ENCODE assay signal across 23 cellular contexts in the genomic region with DNA sequence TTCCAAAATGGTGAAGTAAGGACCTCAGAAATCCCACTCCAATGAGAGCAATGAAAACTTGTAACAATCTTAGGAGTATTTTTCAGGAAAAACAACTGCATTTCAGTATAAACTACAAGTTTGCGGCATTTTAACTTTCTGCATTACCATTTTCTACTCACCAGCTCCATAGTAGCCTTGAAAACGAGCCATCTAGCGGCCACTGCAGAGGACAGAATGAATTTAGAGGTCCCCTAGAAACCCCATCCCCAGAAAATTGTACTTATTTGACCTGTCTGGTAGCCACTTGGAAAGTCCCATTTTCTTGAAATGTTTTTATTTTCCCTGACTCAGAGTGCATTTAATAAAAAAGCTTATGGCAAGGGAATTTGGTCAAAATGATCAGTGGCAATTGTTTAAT.
DNase-seq lines count a peak whose midpoint lies in the region; ATAC-seq and TF ChIP-seq lines count a peak whose summit lies in the region.
"Had no signal": no experiment of that assay in that cellular context is flagged by ENCODE, and none has a peak within 500 bp of the region (broad histone marks: within the 10 kb centered on the region; RNA-seq: fewer than 3 reads in every experiment).

No MANE protein-coding gene starts in this region.

- no peaks in the 10 kb centered on the region for H3K36me3 Mint-ChIP-seq in neural progenitor cell
- H3K36me3 Mint-ChIP-seq: memory B cell; stimulated activated memory B cell treated with anti-CD40 and anti-IgM and Interleukin-4, amounts not matched to agents 10 μg/mL and 1 μg/mL and 100 μg/mL, for 72 hours had no signal

- H3K9ac ChIP-seq in neural progenitor cell: no peak overlapping the region

- no peaks in the 10 kb centered on the region for H3K27me3 ChIP-seq in neural progenitor cell
- H3K27me3 ChIP-seq: pancreas, tibial artery had no signal

- H3K4me3 ChIP-seq in GM12865 (ENCODE audit: low read depth, low read length) (no peak overlapping the region), neural progenitor cell (no peak overlapping the region)
- no peak overlapping the region for H3K4me3 ChIP-seq in Jurkat, Clone E6-1 (ENCODE audit: low read length)
- H3K4me3 ChIP-seq: pancreas, tibial artery had no signal

- H3F3A ChIP-seq in neural progenitor cell (ENCODE audit: low read depth): no peaks in the 10 kb centered on the region

- no peak overlapping the region for H3K4me3 Mint-ChIP-seq in neural progenitor cell
- H3K4me3 Mint-ChIP-seq: B cell; memory B cell; naive thymus-derived CD4-positive, alpha-beta T cell; stimulated activated memory B cell treated with anti-CD40 and anti-IgM and Interleukin-4, amounts not matched to agents 10 μg/mL and 1 μg/mL and 100 μg/mL, for 72 hours had no signal

- in situ Hi-C loops in SK-MEL-5 (cut with HindIII; ENCODE audit: low pct_unique_long_range_greater_than_20kb, low sequenced_read_pairs): no loop called here

- no peak for ATAC-seq in HG02678 (IDR thresholded peaks at IDR 0.05; ENCODE audit: unreplicated experiment)
- ATAC-seq in HG03439 (IDR thresholded peaks at IDR 0.05; ENCODE audit: unreplicated experiment): no peak
- ATAC-seq: naive thymus-derived CD4-positive, alpha-beta T cell; pancreas; sciatic nerve; stimulated activated memory B cell treated with anti-CD40 and anti-IgM and Interleukin-4, amounts not matched to agents 10 μg/mL and 1 μg/mL and 100 μg/mL, for 72 hours had no signal

- no peak overlapping the region for H3K27ac ChIP-seq in neural progenitor cell
- H3K27ac ChIP-seq: epithelial cell of prostate, pancreas, tibial artery had no signal

- H4K20me1 ChIP-seq in neural progenitor cell (ENCODE audit: low read depth): no peaks in the 10 kb centered on the region

- no peak overlapping the region for H3K27ac Mint-ChIP-seq in neural progenitor cell
- H3K27ac Mint-ChIP-seq: B cell; memory B cell; naive thymus-derived CD4-positive, alpha-beta T cell; stimulated activated memory B cell treated with anti-CD40 and anti-IgM and Interleukin-4, amounts not matched to agents 10 μg/mL and 1 μg/mL and 100 μg/mL, for 72 hours had no signal

- DNase-seq in GM12865 (ENCODE audit: low read depth): peak; percentile 5
- DNase-seq in Jurkat, Clone E6-1 (ENCODE audit: low read depth, low spot score): peak; percentile 5
- DNase-seq in SK-MEL-5 (ENCODE audit: low read depth, low spot score): peak; percentile 28
- peak; percentile 13 for DNase-seq in neural progenitor cell (ENCODE audit: low spot score)
- DNase-seq in NCI-H510A treated with DMSO at 0.1 percent for 48 hours (lab: John Stamatoyannopoulos, UW): no peak
- DNase-seq: activated CD4-positive, alpha-beta T cell treated with anti-CD3 and anti-CD28 coated beads, Interleukin-2, amount 50 U/mL, for 1 hour; activated CD8-positive, alpha-beta memory T cell treated with anti-CD3 and anti-CD28 coated beads, Interleukin-2, amount 50 U/mL, for 4 hours; activated gamma-delta T cell; amniotic stem cell; foreskin melanocyte; GDM1; naive thymus-derived CD4-positive, alpha-beta T cell; NCI-H1694; NCI-H774; pancreas; tibial artery had no signal

- no peak for TF ChIP-seq CTCF in GM12865 (IDR thresholded peaks at IDR 0.05; ENCODE audit: insufficient read depth, low read depth, low read length, missing control alignments)
- peak; percentile 51 for TF ChIP-seq CTCF in neural progenitor cell (IDR thresholded peaks at IDR 0.05)

- H3K4me2 ChIP-seq in neural progenitor cell: no peak overlapping the region

- H3K27me3 Mint-ChIP-seq in neural progenitor cell (ENCODE audit: insufficient read depth, low read depth): no peaks in the 10 kb centered on the region
- H3K27me3 Mint-ChIP-seq: B cell; memory B cell; stimulated activated memory B cell treated with anti-CD40 and anti-IgM and Interleukin-4, amounts not matched to agents 10 μg/mL and 1 μg/mL and 100 μg/mL, for 72 hours had no signal

- no peaks in the 10 kb centered on the region for H3K4me1 Mint-ChIP-seq in neural progenitor cell
- H3K4me1 Mint-ChIP-seq: B cell; memory B cell; stimulated activated memory B cell treated with anti-CD40 and anti-IgM and Interleukin-4, amounts not matched to agents 10 μg/mL and 1 μg/mL and 100 μg/mL, for 72 hours had no signal

- no peaks in the 10 kb centered on the region for H3K4me1 ChIP-seq in neural progenitor cell
- H3K4me1 ChIP-seq: pancreas, tibial artery had no signal

- no peaks in the 10 kb centered on the region for H3K36me3 ChIP-seq in neural progenitor cell
- H3K36me3 ChIP-seq: pancreas, tibial artery had no signal

- H3K9me3 Mint-ChIP-seq in neural progenitor cell: no peaks in the 10 kb centered on the region

- H3K9me3 ChIP-seq in neural progenitor cell (ENCODE audit: low read depth): no peaks in the 10 kb centered on the region
- H3K9me3 ChIP-seq: pancreas, tibial artery had no signal

- H3K79me2 ChIP-seq in neural progenitor cell (ENCODE audit: low read depth): no peaks in the 10 kb centered on the region

- no peak overlapping the region for H2AFZ ChIP-seq in neural progenitor cell (replicated peaks)
